ENCODE assay signal across 8 cellular contexts in genomic region chr3:129428020-129428381, GRCh38. TPM values are rescaled to one million over a fixed set of nuclear protein-coding genes. Genes with fewer than 3 reads are reported as not detected.
DNase-seq lines count a peak whose midpoint lies in the region; ATAC-seq and TF ChIP-seq lines count a peak whose summit lies in the region.

No MANE protein-coding gene starts in this region.

- WGBS in ovary, 3 donors, result 6 to 9% (median 8%) methylated on average over 8 of the region's 8 CpGs

- H3K27ac Mint-ChIP-seq in Calu3 (ENCODE audit: unreplicated experiment), result peak overlapping the region; percentile 67

- no TSS peak for BruUV-seq in Calu3 (replicated peaks; lab: Mats Ljungman, UMichigan)

- peak overlapping the region; percentile 31 for H3K9ac ChIP-seq in SK-N-MC (ENCODE audit: insufficient read length)

- peak overlapping the region; percentile 87 for H3K4me3 ChIP-seq in SK-N-MC
- H3K4me3 ChIP-seq in fibroblast of the aortic adventitia (ENCODE audit: low read depth, low read length), result peak overlapping the region; percentile 86
- H3K4me3 ChIP-seq in ovary, result peak overlapping the region; percentile 54

- H3K36me3 Mint-ChIP-seq in Calu3 (ENCODE audit: insufficient read depth, unreplicated experiment), result peaks cover 30% of the 10 kb centered on the region

- H3K27me3 ChIP-seq in ovary, result no peaks in the 10 kb centered on the region

- no peak overlapping the region for H3K27ac ChIP-seq in SK-N-MC
- H3K27ac ChIP-seq in ovary, result no peak overlapping the region

- TF ChIP-seq EP300 in ovary (IDR thresholded peaks at IDR 0.05), result no peak

- peaks cover 33% of the 10 kb centered on the region for H3K27me3 Mint-ChIP-seq in Calu3 (ENCODE audit: unreplicated experiment)

- TF ChIP-seq CTCF in Calu3 (IDR thresholded peaks at IDR 0.05; ENCODE audit: unreplicated experiment) (no peak), fibroblast of the aortic adventitia (IDR thresholded peaks at IDR 0.05; ENCODE audit: insufficient read depth, low read length) (no peak), ovary (IDR thresholded peaks at IDR 0.05) (no peak)

- intact Hi-C loops in Calu3 (cut with micrococcal nuclease; ENCODE audit: unreplicated experiment), result no loop called here
- intact Hi-C loops in ovary (cut with DNase I), result no loop called here

- peak overlapping the region; percentile 74 for H3K4me3 Mint-ChIP-seq in Calu3 (ENCODE audit: low read depth, unreplicated experiment)

- CTCF ChIA-PET in Calu3 (lab: Charles Lee), result interaction anchor here (1.0 to 1.8 kb wide), 5 partner anchors 14 to 458 kb away, joined by 3 to 9 read pairs (median 5); no protein-coding TSS in a partner anchor

- no peak for ATAC-seq in GM19452 (IDR thresholded peaks at IDR 0.05; ENCODE audit: unreplicated experiment)

- H3K4me1 ChIP-seq in ovary (ENCODE audit: insufficient read depth), result no peaks in the 10 kb centered on the region

- no peaks in the 10 kb centered on the region for H3K9me3 Mint-ChIP-seq in Calu3 (ENCODE audit: low read depth, unreplicated experiment)

- no peaks in the 10 kb centered on the region for H3K9me3 ChIP-seq in SK-N-MC (ENCODE audit: low read depth, low read length)
- no peaks in the 10 kb centered on the region for H3K9me3 ChIP-seq in ovary

- no peak for DNase-seq in Calu3
- DNase-seq in SK-N-MC (ENCODE audit: low read depth, low spot score), result no peak
- DNase-seq in fibroblast of the aortic adventitia (ENCODE audit: low read depth), result no peak
- DNase-seq in ovary, result no peak
- DNase-seq in activated effector memory CD4-positive, alpha-beta T cell treated with Interleukin-2 at 50 U/mL for 16 hours, result no peak
- DNase-seq in D341Med (ENCODE audit: low spot score), result no peak
- no peak for DNase-seq in stimulated activated CD4-positive, alpha-beta T cell treated with anti-CD3 and anti-CD28 coated beads, Interleukin-4, amount 100 ng/mL, for 24 hours

- TF ChIP-seq POLR2A in ovary (IDR thresholded peaks at IDR 0.05), result no peak

- H3K4me1 Mint-ChIP-seq in Calu3 (ENCODE audit: low read depth, unreplicated experiment), result peaks cover 10% of the 10 kb centered on the region

- H3K36me3 ChIP-seq in SK-N-MC (ENCODE audit: insufficient read depth, low read length) (peaks cover 30% of the 10 kb centered on the region), ovary (no peaks in the 10 kb centered on the region)

RNA-seq across cellular contexts. Expression of gene EFCAB12, which starts 0.4 kb away (rescaled TPM):
- total RNA-seq in Calu3 (2022) (0.42 and 0.54 TPM in 2 replicates), fibroblast of the aortic adventitia (ENCODE audit: low replicate concordance) (under 0.01 TPM in 1 of 2 replicates, not detected in the other), ovary (1 to 10 TPM in 6 of 7 donors, under 1 TPM in 1; 0.94 to 8.4 (median 1.7) TPM)
- polyA plus RNA-seq in ovary, result under 1 TPM; 0.53 to 0.67 TPM

RNA-seq across cellular contexts. Expression of gene MBD4, which starts 11.7 kb away (rescaled TPM):
- total RNA-seq in Calu3 (2022), result 49.8 and 52.3 TPM in 2 replicates
- total RNA-seq in fibroblast of the aortic adventitia (ENCODE audit: low replicate concordance), result 28.9 and 34.9 TPM in 2 replicates
- 10 to 100 TPM; 26.8 to 60.0 (median 29.4) TPM for total RNA-seq in ovary
- polyA plus RNA-seq in ovary, result 10 to 100 TPM; 19.5 to 28.0 TPM

RNA-seq across cellular contexts. Expression of gene IFT122, which starts 12.0 kb away (rescaled TPM):
- 33.5 and 35.5 TPM in 2 replicates for total RNA-seq in Calu3 (2022)
- 21.4 and 38.0 TPM in 2 replicates for total RNA-seq in fibroblast of the aortic adventitia (ENCODE audit: low replicate concordance)
- total RNA-seq in ovary, result 10 to 100 TPM; 27.7 to 58.1 (median 46.7) TPM
- polyA plus RNA-seq in ovary, result 10 to 100 TPM; 20.8 to 32.6 TPM
